1 cellular context compared by ENCODE assay signal in genomic region chr17:38703742-38704644, GRCh38.
TF ChIP-seq lines count a peak whose summit lies in the region.

No MANE protein-coding gene starts in this region.

TF ChIP-seq in HEK293, 187 proteins besides CTCF, POLR2A, EP300 and RAD21 (continued from another document and continues in another):
- TF ChIP-seq ZNF518A (tag by site-specific recombination; conservative IDR thresholded peaks at IDR 0.05; ENCODE audit: low read depth) = no peak; the same call in 1 of the 2 replicates
- TF ChIP-seq ZFP3 (tag by site-specific recombination; IDR thresholded peaks at IDR 0.05; ENCODE audit: low read depth) = no peak
- no peak for TF ChIP-seq ZNF214 (tag by site-specific recombination; IDR thresholded peaks at IDR 0.05; ENCODE audit: borderline replicate concordance)
- no peak for TF ChIP-seq ZNF488 (tag by site-specific recombination; IDR thresholded peaks at IDR 0.05)
- no peak for TF ChIP-seq ZBTB6 (tag by site-specific recombination; IDR thresholded peaks at IDR 0.05)
- TF ChIP-seq SP7 (tag by site-specific recombination; IDR thresholded peaks at IDR 0.05) = peak; percentile 90
- peak; percentile 61; the same call in 1 of the 2 replicates for TF ChIP-seq KLF1 (tag by site-specific recombination; IDR thresholded peaks at IDR 0.05)
- no peak for TF ChIP-seq ZNF48 (tag by site-specific recombination; IDR thresholded peaks at IDR 0.05)
- TF ChIP-seq ZBTB10 (tag by site-specific recombination; IDR thresholded peaks at IDR 0.05) = peak; percentile 96; the same call in 1 of the 2 replicates
- no peak for TF ChIP-seq ZNF530 (tag by site-specific recombination; IDR thresholded peaks at IDR 0.05; ENCODE audit: low read depth)
- TF ChIP-seq ZSCAN16 (tag by site-specific recombination; IDR thresholded peaks at IDR 0.05) = no peak
- no peak for TF ChIP-seq ZNF37A (tag by site-specific recombination; IDR thresholded peaks at IDR 0.05)
- TF ChIP-seq ZNF768 (tag by site-specific recombination; IDR thresholded peaks at IDR 0.05) = no peak
- TF ChIP-seq PRDM6 (tag by site-specific recombination; IDR thresholded peaks at IDR 0.05) = no peak
- TF ChIP-seq ZNF558 (tag by site-specific recombination; IDR thresholded peaks at IDR 0.05) = no peak
- TF ChIP-seq OVOL3 (tag by site-specific recombination; IDR thresholded peaks at IDR 0.05) = 0 out of 2 replicates have a peak, but pooled peaks have one; percentile 15
- no peak for TF ChIP-seq MEIS1 (CRISPR knock-in tag; IDR thresholded peaks at IDR 0.05; ENCODE audit: borderline replicate concordance)
- TF ChIP-seq ZBTB8A (tag by site-specific recombination; IDR thresholded peaks at IDR 0.05) = peak; percentile 62
- TF ChIP-seq ZFHX2 (tag by site-specific recombination; conservative IDR thresholded peaks at IDR 0.05) = peak; percentile 90
- TF ChIP-seq ZNF280C (tag by site-specific recombination; IDR thresholded peaks at IDR 0.05) = no peak
- TF ChIP-seq ZNF510 (tag by site-specific recombination; IDR thresholded peaks at IDR 0.05; ENCODE audit: insufficient replicate concordance) = no peak
- no peak for TF ChIP-seq ZNF704 (tag by site-specific recombination; IDR thresholded peaks at IDR 0.05)
- peak; percentile 87 for TF ChIP-seq MZF1 (tag by site-specific recombination; IDR thresholded peaks at IDR 0.05; ENCODE audit: borderline replicate concordance)
- TF ChIP-seq GLI2 (tag by site-specific recombination; IDR thresholded peaks at IDR 0.05; ENCODE audit: borderline replicate concordance, low read depth) = no peak
- no peak for TF ChIP-seq HOXC10 (CRISPR knock-in tag; IDR thresholded peaks at IDR 0.05)
- no peak for TF ChIP-seq ZNF707 (tag by site-specific recombination; IDR thresholded peaks at IDR 0.05)
- no peak for TF ChIP-seq ZNF645 (tag by site-specific recombination; IDR thresholded peaks at IDR 0.05)
- peak; percentile 15; the same call in 1 of the 2 replicates for TF ChIP-seq SCRT1 (tag by site-specific recombination; IDR thresholded peaks at IDR 0.05; ENCODE audit: borderline replicate concordance)
- peak; percentile 77 for TF ChIP-seq KLF9 (tag by site-specific recombination; IDR thresholded peaks at IDR 0.05; ENCODE audit: low read depth)
- peak; percentile 79 for TF ChIP-seq ZBTB11 (tag by site-specific recombination; conservative IDR thresholded peaks at IDR 0.05; ENCODE audit: low read depth)
- TF ChIP-seq ZSCAN30 (tag by site-specific recombination; IDR thresholded peaks at IDR 0.05) = 0 out of 2 replicates have a peak, but pooled peaks have one; percentile 35
- no peak for TF ChIP-seq ZNF544 (tag by site-specific recombination; IDR thresholded peaks at IDR 0.05)
- TF ChIP-seq YY2 (tag by site-specific recombination; IDR thresholded peaks at IDR 0.05) = no peak
- TF ChIP-seq ZNF26 (tag by site-specific recombination; IDR thresholded peaks at IDR 0.05) = no peak
- TF ChIP-seq WT1 (tag by site-specific recombination; IDR thresholded peaks at IDR 0.05) = peak; percentile 96
- no peak for TF ChIP-seq ZNF266 (tag by site-specific recombination; IDR thresholded peaks at IDR 0.05; ENCODE audit: low read depth)
- peak; percentile 77 for TF ChIP-seq ZNF335 (tag by site-specific recombination; conservative IDR thresholded peaks at IDR 0.05)
